8 cellular contexts compared by ENCODE assay signal in the genomic region with DNA sequence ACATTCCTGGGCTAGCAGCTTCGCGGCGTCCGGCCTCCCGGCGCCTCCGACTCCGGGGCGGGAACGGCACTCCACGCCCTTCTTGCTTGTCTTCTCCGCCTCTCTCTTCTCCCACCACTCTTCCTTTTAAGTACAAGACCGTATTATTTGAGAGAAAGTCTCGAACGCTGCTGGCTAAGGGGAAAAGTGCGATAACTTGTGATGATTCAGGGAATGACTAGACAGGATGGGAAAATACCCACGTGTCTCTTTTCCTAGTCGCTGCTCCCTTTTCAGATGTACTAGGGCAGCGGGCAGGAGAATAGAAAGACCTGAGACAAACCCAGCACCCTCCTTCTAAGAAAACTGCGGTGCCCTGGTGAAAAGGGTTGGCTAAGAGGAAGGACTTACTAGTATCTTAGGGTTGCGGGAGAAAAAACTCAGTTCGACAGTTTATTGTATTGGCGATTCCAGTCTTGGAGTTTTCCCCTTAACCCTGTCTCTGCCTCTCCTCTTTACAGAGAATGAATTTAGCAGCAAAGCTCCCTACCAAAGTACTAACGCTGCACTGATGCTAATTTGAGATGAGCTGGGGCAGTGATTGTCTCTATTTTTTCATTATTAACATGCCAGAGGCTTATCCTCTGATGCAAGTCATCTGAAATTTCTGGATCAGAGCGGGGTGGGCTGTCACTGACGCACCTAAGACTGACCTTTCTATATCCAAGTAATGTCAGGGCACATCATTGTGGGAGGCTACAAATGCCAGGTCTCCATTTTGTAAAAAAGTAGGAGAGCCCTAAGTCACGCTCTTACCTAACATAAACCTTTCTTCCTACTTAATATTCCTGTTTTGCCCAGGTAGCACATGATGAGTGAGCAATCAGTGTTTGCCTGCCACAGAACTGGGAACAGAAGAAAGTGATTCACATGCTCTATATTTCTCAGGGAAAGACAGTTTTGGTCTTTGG. TPM values are rescaled to one million over a fixed set of nuclear protein-coding genes. Genes with fewer than 3 reads are reported as not detected.
A peak's percentile ranks its signal among the peaks of the same experiment; 100 is the strongest.
DNase-seq lines count a peak whose midpoint lies in the region; ATAC-seq and FAIRE-seq lines count a peak whose summit lies in the region.

No MANE protein-coding gene starts in this region.

- DNase-seq in GM19239 (ENCODE audit: insufficient read length, low spot score): no peak
- peak; percentile 84 for DNase-seq in RPMI7951 (ENCODE audit: low read depth)
- DNase-seq in epidermal melanocyte (ENCODE audit: insufficient read length, low spot score): peak; percentile 38
- no peak for DNase-seq in midbrain (lab: John Stamatoyannopoulos, UW)

- H3K9ac ChIP-seq in muscle layer of colon (ENCODE audit: low read length): peak overlapping the region; percentile 50

- H3K4me1 ChIP-seq in ACC112 (ENCODE audit: control insufficient read depth, insufficient read depth, low read length, unreplicated experiment) (peaks cover 18% of the 10 kb centered on the region), muscle layer of colon (ENCODE audit: insufficient read depth, low read length) (peaks cover 10% of the 10 kb centered on the region)

- H3K27ac ChIP-seq in ACC112 (ENCODE audit: low read depth, low read length) (peak overlapping the region; percentile 87), muscle layer of colon (ENCODE audit: low read depth, low read length) (peak overlapping the region; percentile 6)

- H3K27me3 ChIP-seq in ACC112 (ENCODE audit: insufficient read depth, low read length): no peaks in the 10 kb centered on the region
- H3K27me3 ChIP-seq in muscle layer of colon (ENCODE audit: control insufficient read depth in 1 of 2, insufficient read depth in 2 of 2, low read length in 2 of 2): peaks cover 0 to 4% of the 10 kb centered on the region in 2 donors

- no peaks in the 10 kb centered on the region for H3K9me3 ChIP-seq in muscle layer of colon (ENCODE audit: low read length)

- peak; percentile 14 for FAIRE-seq in GM19239 (lab: Jason Lieb, UNC)

- no peak for ATAC-seq in GM21381 (IDR thresholded peaks at IDR 0.05; ENCODE audit: unreplicated experiment)
- no peak for ATAC-seq in HG02571 (IDR thresholded peaks at IDR 0.05; ENCODE audit: unreplicated experiment)

- peaks cover 34% of the 10 kb centered on the region for H3K79me2 ChIP-seq in ACC112 (ENCODE audit: control insufficient read depth, insufficient read depth, low read length, unreplicated experiment)

- H3K36me3 ChIP-seq in ACC112 (ENCODE audit: insufficient read depth, low read length) (no peaks in the 10 kb centered on the region), muscle layer of colon (ENCODE audit: insufficient read depth, low read length) (no peaks in the 10 kb centered on the region)

- peak overlapping the region; percentile 45 for H2AFZ ChIP-seq in ACC112 (ENCODE audit: low read length, unreplicated experiment)

- peak overlapping the region; percentile 78 for H3K4me3 ChIP-seq in ACC112 (ENCODE audit: low read depth, low read length)
- H3K4me3 ChIP-seq in muscle layer of colon (ENCODE audit: low read depth in 1 of 2, low read length in 2 of 2): peak overlapping the region; percentile 22 to 68

RNA-seq across cellular contexts. Expression of gene PAWR, which starts 0.8 kb away (rescaled TPM):
- total RNA-seq in RPMI7951 (2014; rRNA removed; shearing (Covaris generic)): 10.8 and 11.8 TPM in 2 replicates

Comparison
In these comparisons a context has a peak if more than half of its experiments do, and no peak if none do; other contexts are left out.
1. DNase-seq: peak in RPMI7951 (single experiment) and epidermal melanocyte (single experiment); none in GM19239 (single experiment) and midbrain (single experiment).